12 cellular contexts compared by ENCODE assay signal in genomic region chr15:78216276-78217229, GRCh38. TPM values are rescaled to one million over a fixed set of nuclear protein-coding genes. Genes with fewer than 3 reads are reported as not detected.
A peak's percentile ranks its signal among the peaks of the same experiment; 100 is the strongest.
DNase-seq lines count a peak whose midpoint lies in the region; ATAC-seq and TF ChIP-seq lines count a peak whose summit lies in the region.
"Had no signal": no experiment of that assay in that cellular context is flagged by ENCODE, and none has a peak within 500 bp of the region (broad histone marks: within the 10 kb centered on the region; RNA-seq: fewer than 3 reads in every experiment).

No MANE protein-coding gene starts in this region.

- BruUV-seq in Panc1 (replicated peaks; lab: Mats Ljungman, UMichigan) = no TSS peak

- POLR2A ChIA-PET in Panc1 (lab: Charles Lee) = no interaction called here

- ATAC-seq in Panc1 (peak; percentile 70), HG02642 (IDR thresholded peaks at IDR 0.05; ENCODE audit: poor library complexity, unreplicated experiment) (no peak)
- ATAC-seq: CD8-positive, alpha-beta T cell; stimulated activated naive B cell treated with anti-CD40 and anti-IgM and Interleukin-4, amounts not matched to agents 10 μg/mL and 1 μg/mL and 100 μg/mL, for 72 hours had no signal

- H3K4me3 ChIP-seq in Panc1 (ENCODE audit: low read depth in 2 of 2, low read length in 2 of 2) = no peak overlapping the region
- H3K4me3 ChIP-seq: SK-N-MC had no signal

- no peaks in the 10 kb centered on the region for H3K27me3 ChIP-seq in Panc1 (ENCODE audit: control insufficient read depth, insufficient read depth, low read length)

- in situ Hi-C loops in Panc1 (cut with HindIII; ENCODE audit: low pct_unique_long_range_greater_than_20kb, low sequenced_read_pairs) = no loop called here

- no peak for DNase-seq in Panc1 (ENCODE audit: low read depth, low spot score)
- peak; percentile 10 for DNase-seq in fibroblast of the conjunctiva (ENCODE audit: low read depth)
- peak in 38 of 56 donors; percentile 17 to 89 (median 56) for DNase-seq in nucleus accumbens (lab: John Stamatoyannopoulos, UW)
- DNase-seq in activated T-cell treated with anti-CD3 and anti-CD28 coated beads, Interleukin-2, amount 50 U/mL, for 48 hours = no peak
- DNase-seq in HuH-7.5 (ENCODE audit: low spot score) = no peak
- no peak for DNase-seq in SK-N-DZ (ENCODE audit: low spot score)
- DNase-seq: CD8-positive, alpha-beta T cell; stimulated activated naive B cell treated with anti-CD40 and anti-IgM and Interleukin-4, amounts not matched to agents 10 μg/mL and 1 μg/mL and 100 μg/mL, for 72 hours had no signal

- peak overlapping the region; percentile 82 for H3K27ac ChIP-seq in C4-2B
- H3K27ac ChIP-seq in Panc1 (ENCODE audit: low read length) = peak overlapping the region; percentile 51; the same call in 1 of the 2 replicates
- H3K27ac ChIP-seq: SK-N-MC had no signal

- no peaks in the 10 kb centered on the region for H3K9me3 ChIP-seq in Panc1 (ENCODE audit: control insufficient read depth, insufficient read depth, low read depth, low read length)

- no peaks in the 10 kb centered on the region for H3K36me3 ChIP-seq in Panc1 (ENCODE audit: control insufficient read depth, insufficient read depth, low read length)

- TF ChIP-seq CTCF in C4-2B (conservative IDR thresholded peaks at IDR 0.05) (no peak), Panc1 (IDR thresholded peaks at IDR 0.05) (no peak)

- peaks cover 47% of the 10 kb centered on the region for H3K4me1 ChIP-seq in Panc1 (ENCODE audit: control insufficient read depth, insufficient read depth, low read length)

- CTCF ChIA-PET in Panc1 (lab: Charles Lee) = interaction anchor here (0.5 to 1.1 kb wide), 2 partner anchors 39 to 285 kb away, joined by 3 to 4 read pairs; no protein-coding TSS in a partner anchor

- intact Hi-C loops in Panc1 (cut with micrococcal nuclease; ENCODE audit: unreplicated experiment) = no loop called here

RNA-seq across cellular contexts. Expression of gene ACSBG1, which starts 17.8 kb away (rescaled TPM):
- total RNA-seq in Panc1 (2021; ENCODE audit: unreplicated experiment) = 0.31 TPM
- polyA plus RNA-seq in Panc1 (2012; ENCODE audit: insufficient read length) = 0.21 TPM
- polyA plus RNA-seq in SK-N-DZ (2014; cell fraction: cytosol; rRNA removed) = 0.08 and 0.20 TPM in 2 replicates
- 0.12 and 0.20 TPM in 2 replicates for polyA plus RNA-seq in SK-N-DZ (2014; cell fraction: nucleus; rRNA removed)
- total RNA-seq: pulmonary artery endothelial cell had no signal

RNA-seq across cellular contexts. Expression of gene DNAJA4, which starts 47.8 kb away (rescaled TPM):
- total RNA-seq in Panc1 (2021; ENCODE audit: unreplicated experiment) = 11.1 TPM
- polyA plus RNA-seq in Panc1 (2012; ENCODE audit: insufficient read length) = 13.0 TPM
- polyA plus RNA-seq in SK-N-DZ (2014; cell fraction: cytosol; rRNA removed) = 0.09 and 0.29 TPM in 2 replicates
- polyA plus RNA-seq in SK-N-DZ (2014; cell fraction: nucleus; rRNA removed) = 0.52 and 1.0 TPM in 2 replicates

Comparison
In these comparisons a context has a peak if more than half of its experiments do, and no peak if none do; other contexts are left out.
1. DNase-seq: peak in fibroblast of the conjunctiva (single experiment) and nucleus accumbens (38 of 56); none in Panc1 (single experiment), activated T-cell treated with anti-CD3 and anti-CD28 coated beads, Interleukin-2, amount 50 U/mL, for 48 hours (0 of 2), HuH-7.5 (single experiment) and SK-N-DZ (single experiment).